In genomic region chr1:246959944-246960693, GRCh38 we compare ENCODE assay signal across 2 cellular contexts.
TF ChIP-seq lines count a peak whose summit lies in the region.

No MANE protein-coding gene starts in this region.

TF ChIP-seq in liver, 16 proteins besides CTCF, POLR2A, EP300 and RAD21 (continued from another document):
- TF ChIP-seq HNF4A (conservative IDR thresholded peaks at IDR 0.05) (no peak), FOXA2 (IDR thresholded peaks at IDR 0.05) (no peak), SP1 (IDR thresholded peaks at IDR 0.05) (no peak), HNF4G (IDR thresholded peaks at IDR 0.05) (no peak), FOXA1 (IDR thresholded peaks at IDR 0.05) (no peak)
TF ChIP-seq in liver: peak in this region for 0.

TF ChIP-seq in HepG2, 621 proteins besides CTCF, POLR2A, EP300 and RAD21:
- TF ChIP-seq ZNF142 (CRISPR knock-in tag; IDR thresholded peaks at IDR 0.05) = no peak
- TF ChIP-seq GLMP (CRISPR knock-in tag; IDR thresholded peaks at IDR 0.05; ENCODE audit: borderline replicate concordance) = no peak
- no peak for TF ChIP-seq YEATS2 (CRISPR knock-in tag; IDR thresholded peaks at IDR 0.05; ENCODE audit: borderline replicate concordance)
- no peak for TF ChIP-seq AGO2 (optimal IDR thresholded peaks at IDR 0.05; ENCODE audit: low read depth, low read length)
- TF ChIP-seq REL (CRISPR knock-in tag; conservative IDR thresholded peaks at IDR 0.05) = no peak
- TF ChIP-seq TCF7 (IDR thresholded peaks at IDR 0.05; ENCODE audit: low read depth) = no peak
- no peak for TF ChIP-seq ATAD3A (CRISPR knock-in tag; IDR thresholded peaks at IDR 0.05)
- TF ChIP-seq ZNF850 (CRISPR knock-in tag; conservative IDR thresholded peaks at IDR 0.05) = no peak
- TF ChIP-seq IKZF1 (IDR thresholded peaks at IDR 0.05) = no peak
- TF ChIP-seq SMARCE1 (IDR thresholded peaks at IDR 0.05; ENCODE audit: borderline replicate concordance) = no peak
- no peak for TF ChIP-seq ZNF691 (CRISPR knock-in tag; IDR thresholded peaks at IDR 0.05; ENCODE audit: borderline replicate concordance, low read depth)
- TF ChIP-seq TFDP2 (CRISPR knock-in tag; IDR thresholded peaks at IDR 0.05) = no peak
- no peak for TF ChIP-seq MTA3 (CRISPR knock-in tag; IDR thresholded peaks at IDR 0.05)
- TF ChIP-seq ZSCAN12 (CRISPR knock-in tag; IDR thresholded peaks at IDR 0.05) = no peak
- TF ChIP-seq MTA1 (CRISPR knock-in tag; IDR thresholded peaks at IDR 0.05; ENCODE audit: borderline replicate concordance) = no peak
- no peak for TF ChIP-seq XBP1 (CRISPR knock-in tag; IDR thresholded peaks at IDR 0.05)
- TF ChIP-seq RFXANK (CRISPR knock-in tag; IDR thresholded peaks at IDR 0.05) = no peak
